ENCODE assay signal across 1 cellular context in the genomic region with DNA sequence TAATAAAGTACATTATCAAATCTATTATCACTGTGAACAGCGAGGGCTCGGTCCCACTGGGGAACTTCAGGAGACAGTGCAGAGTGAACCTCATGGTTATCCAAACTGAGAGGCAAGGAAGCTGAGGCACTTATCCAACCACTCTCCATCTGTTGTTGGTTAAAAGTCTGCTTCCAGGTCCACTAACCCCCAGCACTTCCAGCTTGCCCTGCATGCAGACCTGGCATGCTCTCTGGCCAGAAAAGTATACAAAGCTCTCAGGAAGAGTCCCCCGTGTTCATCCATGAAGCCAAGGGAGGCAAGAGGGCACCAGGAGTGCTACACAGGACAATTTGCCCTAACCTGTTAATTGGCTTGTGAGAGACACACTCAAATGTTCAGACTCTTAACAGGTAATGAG.
TF ChIP-seq lines count a peak whose summit lies in the region.

No MANE protein-coding gene starts in this region.

TF ChIP-seq in SK-N-SH, 30 proteins besides CTCF, POLR2A, EP300 and RAD21 (continued from another document):
- TF ChIP-seq, protein P1, sequence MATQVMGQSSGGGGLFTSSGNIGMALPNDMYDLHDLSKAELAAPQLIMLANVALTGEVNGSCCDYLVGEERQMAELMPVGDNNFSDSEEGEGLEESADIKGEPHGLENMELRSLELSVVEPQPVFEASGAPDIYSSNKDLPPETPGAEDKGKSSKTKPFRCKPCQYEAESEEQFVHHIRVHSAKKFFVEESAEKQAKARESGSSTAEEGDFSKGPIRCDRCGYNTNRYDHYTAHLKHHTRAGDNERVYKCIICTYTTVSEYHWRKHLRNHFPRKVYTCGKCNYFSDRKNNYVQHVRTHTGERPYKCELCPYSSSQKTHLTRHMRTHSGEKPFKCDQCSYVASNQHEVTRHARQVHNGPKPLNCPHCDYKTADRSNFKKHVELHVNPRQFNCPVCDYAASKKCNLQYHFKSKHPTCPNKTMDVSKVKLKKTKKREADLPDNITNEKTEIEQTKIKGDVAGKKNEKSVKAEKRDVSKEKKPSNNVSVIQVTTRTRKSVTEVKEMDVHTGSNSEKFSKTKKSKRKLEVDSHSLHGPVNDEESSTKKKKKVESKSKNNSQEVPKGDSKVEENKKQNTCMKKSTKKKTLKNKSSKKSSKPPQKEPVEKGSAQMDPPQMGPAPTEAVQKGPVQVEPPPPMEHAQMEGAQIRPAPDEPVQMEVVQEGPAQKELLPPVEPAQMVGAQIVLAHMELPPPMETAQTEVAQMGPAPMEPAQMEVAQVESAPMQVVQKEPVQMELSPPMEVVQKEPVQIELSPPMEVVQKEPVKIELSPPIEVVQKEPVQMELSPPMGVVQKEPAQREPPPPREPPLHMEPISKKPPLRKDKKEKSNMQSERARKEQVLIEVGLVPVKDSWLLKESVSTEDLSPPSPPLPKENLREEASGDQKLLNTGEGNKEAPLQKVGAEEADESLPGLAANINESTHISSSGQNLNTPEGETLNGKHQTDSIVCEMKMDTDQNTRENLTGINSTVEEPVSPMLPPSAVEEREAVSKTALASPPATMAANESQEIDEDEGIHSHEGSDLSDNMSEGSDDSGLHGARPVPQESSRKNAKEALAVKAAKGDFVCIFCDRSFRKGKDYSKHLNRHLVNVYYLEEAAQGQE (IDR thresholded peaks at IDR 0.05; ENCODE audit: low read depth, low read length) = no peak
